ENCODE assay signal across 22 cellular contexts in the genomic region with DNA sequence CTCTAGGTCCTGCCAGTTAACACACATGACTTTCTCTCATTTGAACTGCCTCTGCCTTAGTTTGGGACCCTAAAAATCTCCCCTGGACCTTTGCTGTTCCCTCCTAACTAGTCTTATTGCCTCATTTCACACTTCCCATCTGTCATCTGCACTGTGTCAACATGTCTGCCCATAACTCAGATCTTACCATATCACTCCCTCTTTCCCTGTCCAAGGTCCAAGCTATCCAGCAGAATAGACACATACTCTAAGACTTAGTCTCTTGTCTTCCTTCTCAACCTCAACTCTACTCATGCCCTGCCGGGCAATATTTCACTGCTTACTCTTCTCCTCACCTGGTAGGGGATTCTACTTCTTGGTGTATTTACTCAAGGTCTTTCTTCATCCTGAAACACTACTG.
"Had no signal": no experiment of that assay in that cellular context is flagged by ENCODE, and none has a peak within 500 bp of the region (broad histone marks: within the 10 kb centered on the region; RNA-seq: fewer than 3 reads in every experiment).

No MANE protein-coding gene starts in this region.

- DNase-seq: Kasumi-1, MM.1S, NCI-H1092 treated with DMSO at 0.1 percent for 48 hours, NCI-H1436, NCI-H187, NCI-H2029, NCI-H2081 treated with DMSO at 0.1 percent for 48 hours, NCI-H2171, NCI-H226, NCI-H446, NCI-H510A, NCI-H524 treated with DMSO at 0.1 percent for 48 hours, NCI-H69, NCI-H774, SHP77, SK-N-SH, SW 1271 had no signal

- H3K27ac ChIP-seq: KMS-11, RWPE1 had no signal

- H3K9me3 ChIP-seq: SK-N-SH had no signal

- H3K4me3 ChIP-seq: K562 had no signal

- ATAC-seq: HepG2, K562, Panc1 had no signal
